In the genomic region with DNA sequence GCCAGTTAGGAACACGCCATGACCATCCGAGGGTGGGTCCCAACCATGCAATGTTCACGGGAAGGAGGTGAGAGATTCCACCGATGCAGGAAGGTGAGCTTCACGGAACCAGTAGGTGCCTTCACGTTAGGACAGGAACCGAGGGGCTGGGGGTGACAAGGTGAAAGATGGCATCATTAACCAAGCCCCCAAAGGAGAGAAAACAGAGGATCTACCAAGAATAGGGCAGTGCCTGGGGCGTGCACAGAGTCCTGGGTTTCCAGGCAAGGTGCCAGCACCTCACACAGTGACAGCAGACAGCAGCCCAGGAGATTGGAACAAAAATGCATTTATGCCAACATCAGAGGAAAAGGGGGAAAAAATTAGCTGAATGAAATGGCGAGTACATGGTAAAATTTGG, we compare ENCODE assay signal across 31 cellular contexts.
"Had no signal": no experiment of that assay in that cellular context is flagged by ENCODE, and none has a peak within 500 bp of the region (broad histone marks: within the 10 kb centered on the region; RNA-seq: fewer than 3 reads in every experiment).

No MANE protein-coding gene starts in this region.

- H3K4me1 Mint-ChIP-seq: activated CD4-positive, alpha-beta T cell treated with anti-CD3 and anti-CD28 coated beads, Interleukin-2, amount 10 ng/mL, durations not matched to agents 24 days and 14 days; activated naive CD8-positive, alpha-beta T cell treated with anti-CD3 and anti-CD28 coated beads for 36 hours; stimulated activated memory B cell treated with anti-CD40 and anti-IgM and Interleukin-4, amounts not matched to agents 10 μg/mL and 1 μg/mL and 100 μg/mL, for 72 hours had no signal

- DNase-seq: activated CD4-positive, alpha-beta T cell treated with anti-CD3 and anti-CD28 coated beads, Interleukin-2, amount 10 ng/mL, durations not matched to agents 24 days and 14 days; activated CD4-positive, CD25-positive, alpha-beta regulatory T cell treated with anti-CD3 and anti-CD28 coated beads, Interleukin-2, amount 50 U/mL, for 72 hours; activated CD8-positive, alpha-beta memory T cell treated with anti-CD3 and anti-CD28 coated beads, Interleukin-2, amount 50 U/mL, for 4 hours; activated effector memory CD4-positive, alpha-beta T cell treated with anti-CD3 and anti-CD28 coated beads, Interleukin-2, amount 50 U/mL, for 16 hours; activated naive CD4-positive, alpha-beta T cell treated with anti-CD3 and anti-CD28 coated beads for 36 hours; activated naive CD8-positive, alpha-beta T cell treated with anti-CD3 and anti-CD28 coated beads for 36 hours; activated T-cell treated with anti-CD3 and anti-CD28 coated beads, Interleukin-2, amount 50 U/mL, for 1 hour; body of pancreas; cortex of kidney; effector memory CD8-positive, alpha-beta T cell; erythroblast; islet precursor cell; left colon; mammary epithelial cell; naive B cell; nephron progenitor cell; ovary; retina; sigmoid colon; small intestine; stimulated activated CD4-positive, alpha-beta T cell treated with anti-CD3 and anti-CD28 coated beads, Interleukin-1b, Interleukin-23, amount 100 ng/mL, for 48 hours; stimulated activated CD4-positive, alpha-beta T cell treated with anti-CD3 and anti-CD28 coated beads, Interleukin-4, amount 100 ng/mL, for 4 hours; stimulated activated CD8-positive, alpha-beta memory T cell treated with anti-CD3 and anti-CD28 coated beads, Interleukin-4, amount 100 ng/mL, for 48 hours; stomach; thyroid gland; upper lobe of left lung had no signal

- H3K27ac Mint-ChIP-seq: activated CD4-positive, alpha-beta memory T cell treated with anti-CD3 and anti-CD28 coated beads for 36 hours; activated CD4-positive, alpha-beta T cell treated with anti-CD3 and anti-CD28 coated beads, Interleukin-2, amount 10 ng/mL, durations not matched to agents 24 days and 14 days; activated naive CD4-positive, alpha-beta T cell treated with anti-CD3 and anti-CD28 coated beads for 36 hours; activated naive CD8-positive, alpha-beta T cell treated with anti-CD3 and anti-CD28 coated beads for 36 hours; activated T-helper 1 cell treated with anti-CD3 and anti-CD28 coated beads, Interleukin-12 subunit alpha, Interleukin-12 subunit beta, Interleukin-2, Interleukin-4 antibody, amounts not matched to agents 30 ng/mL and 10 ng/mL and 1 ng/mL, durations not matched to agents 14 hours and 24 hours and 36 hours; effector memory CD8-positive, alpha-beta T cell; mesothelial cell of epicardium; nephron progenitor cell; stimulated activated memory B cell treated with anti-CD40 and anti-IgM and Interleukin-4, amounts not matched to agents 10 μg/mL and 1 μg/mL and 100 μg/mL, for 72 hours had no signal

- H3K36me3 Mint-ChIP-seq: activated CD4-positive, alpha-beta memory T cell treated with anti-CD3 and anti-CD28 coated beads for 36 hours; activated naive CD8-positive, alpha-beta T cell treated with anti-CD3 and anti-CD28 coated beads for 36 hours; mesothelial cell of epicardium; stimulated activated memory B cell treated with anti-CD40 and anti-IgM and Interleukin-4, amounts not matched to agents 10 μg/mL and 1 μg/mL and 100 μg/mL, for 72 hours had no signal

- ATAC-seq: body of pancreas; effector memory CD8-positive, alpha-beta T cell; gastroesophageal sphincter; left colon; stimulated activated memory B cell treated with anti-CD40 and anti-IgM and Interleukin-4, amounts not matched to agents 10 μg/mL and 1 μg/mL and 100 μg/mL, for 72 hours had no signal

- H3K9me3 Mint-ChIP-seq: activated CD4-positive, alpha-beta memory T cell treated with anti-CD3 and anti-CD28 coated beads for 36 hours; activated CD4-positive, alpha-beta T cell treated with anti-CD3 and anti-CD28 coated beads, Interleukin-2, amount 10 ng/mL, durations not matched to agents 24 days and 14 days; activated naive CD4-positive, alpha-beta T cell treated with anti-CD3 and anti-CD28 coated beads for 36 hours; activated naive CD8-positive, alpha-beta T cell treated with anti-CD3 and anti-CD28 coated beads for 36 hours; activated T-helper 1 cell treated with anti-CD3 and anti-CD28 coated beads, Interleukin-12 subunit alpha, Interleukin-12 subunit beta, Interleukin-2, Interleukin-4 antibody, amounts not matched to agents 30 ng/mL and 10 ng/mL and 1 ng/mL, durations not matched to agents 14 hours and 24 hours and 36 hours; effector memory CD8-positive, alpha-beta T cell; mesothelial cell of epicardium; nephron progenitor cell; stimulated activated memory B cell treated with anti-CD40 and anti-IgM and Interleukin-4, amounts not matched to agents 10 μg/mL and 1 μg/mL and 100 μg/mL, for 72 hours had no signal

- H3K4me3 Mint-ChIP-seq: activated CD4-positive, alpha-beta memory T cell treated with anti-CD3 and anti-CD28 coated beads for 36 hours; activated CD4-positive, alpha-beta T cell treated with anti-CD3 and anti-CD28 coated beads, Interleukin-2, amount 10 ng/mL, durations not matched to agents 24 days and 14 days; activated naive CD4-positive, alpha-beta T cell treated with anti-CD3 and anti-CD28 coated beads for 36 hours; activated naive CD8-positive, alpha-beta T cell treated with anti-CD3 and anti-CD28 coated beads for 36 hours; activated T-helper 1 cell treated with anti-CD3 and anti-CD28 coated beads, Interleukin-12 subunit alpha, Interleukin-12 subunit beta, Interleukin-2, Interleukin-4 antibody, amounts not matched to agents 30 ng/mL and 10 ng/mL and 1 ng/mL, durations not matched to agents 14 hours and 24 hours and 36 hours; effector memory CD8-positive, alpha-beta T cell; mesothelial cell of epicardium; naive B cell; nephron progenitor cell; stimulated activated memory B cell treated with anti-CD40 and anti-IgM and Interleukin-4, amounts not matched to agents 10 μg/mL and 1 μg/mL and 100 μg/mL, for 72 hours had no signal
